Comparison of ENCODE assay signal across 8 cellular contexts in the genomic region with DNA sequence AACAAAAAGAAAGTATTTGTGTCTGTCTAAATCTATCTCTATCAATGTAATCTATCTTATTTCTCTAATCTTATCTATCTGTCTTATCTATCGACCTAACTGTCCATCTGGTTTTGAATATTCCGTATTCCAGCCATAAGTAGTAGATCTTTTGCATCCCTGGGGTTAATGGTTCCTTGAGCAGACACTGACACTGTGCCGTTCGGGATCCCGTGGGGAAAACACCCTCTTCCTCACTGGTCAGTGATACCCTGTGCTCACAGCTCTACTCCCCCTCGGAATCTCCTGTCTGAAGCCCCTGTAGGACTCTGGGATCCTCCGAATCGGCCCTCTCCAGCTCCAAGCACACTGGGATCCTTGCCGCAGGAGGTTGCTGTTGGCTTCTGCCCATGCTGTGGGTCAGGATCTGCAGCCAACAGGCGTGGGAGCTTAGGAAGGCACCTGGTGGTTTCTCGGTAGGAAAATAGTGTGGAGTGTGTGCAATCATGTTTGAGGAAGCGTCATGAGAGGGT. TPM values are rescaled to one million over a fixed set of nuclear protein-coding genes. Genes with fewer than 3 reads are reported as not detected.
DNase-seq lines count a peak whose midpoint lies in the region; ATAC-seq and TF ChIP-seq lines count a peak whose summit lies in the region.
"Had no signal": no experiment of that assay in that cellular context is flagged by ENCODE, and none has a peak within 500 bp of the region (broad histone marks: within the 10 kb centered on the region; RNA-seq: fewer than 3 reads in every experiment).

No MANE protein-coding gene starts in this region.

- WGBS in sigmoid colon, 2 donors = 57 to 67% methylated on average over 12 of the region's 12 CpGs

- no peak for TF ChIP-seq POLR2A in sigmoid colon (IDR thresholded peaks at IDR 0.05)

- DNase-seq in Karpas-422 = peak; percentile 46
- DNase-seq in amniotic epithelial cell (ENCODE audit: low read depth) = peak; percentile 63
- no peak for DNase-seq in right atrium auricular region (ENCODE audit: low spot score)
- DNase-seq in sigmoid colon = no peak
- no peak for DNase-seq in KBM-7
- no peak for DNase-seq in RWPE1 (ENCODE audit: low spot score)

- H4K20me1 ChIP-seq in Karpas-422 (ENCODE audit: insufficient read depth, low read depth, low read length) = no peaks in the 10 kb centered on the region

- peak overlapping the region; percentile 74 for H3K27ac ChIP-seq in Karpas-422 (ENCODE audit: low read length)
- peak overlapping the region; percentile 39 to 61 for H3K27ac ChIP-seq in right atrium auricular region
- H3K27ac ChIP-seq in sigmoid colon = peak overlapping the region in 3 of 4 donors; percentile 65 to 77 (median 76)
- H3K27ac ChIP-seq in RWPE1 = no peak overlapping the region

- peak overlapping the region; percentile 44 for H2AFZ ChIP-seq in Karpas-422 (ENCODE audit: low read length)

- H3K4me2 ChIP-seq in Karpas-422 (ENCODE audit: low read depth, low read length, poor library complexity, severe bottlenecking) = peak overlapping the region; percentile 82

- H3K4me3 ChIP-seq in Karpas-422 (ENCODE audit: low read length) (peak overlapping the region; percentile 67), right atrium auricular region (no peak overlapping the region), sigmoid colon (peak overlapping the region in 1 of 4 donors; percentile 34)

- intact Hi-C loops in sigmoid colon (cut with DNase I) = no loop called here

- TF ChIP-seq EP300 in sigmoid colon (IDR thresholded peaks at IDR 0.05) = no peak

- POLR2A ChIA-PET in RWPE1 (lab: Yijun Ruan, JAX; ENCODE audit: low non-redundant PET) = no interaction called here

- CTCF ChIA-PET in RWPE1 (lab: Yijun Ruan, JAX) = interaction anchor here (0.7 kb wide), 1 partner anchor 457 kb away, joined by 3 read pairs; no protein-coding TSS in a partner anchor

- no peaks in the 10 kb centered on the region for H3K79me2 ChIP-seq in Karpas-422 (ENCODE audit: low read length)

- H3K36me3 ChIP-seq in Karpas-422 (ENCODE audit: insufficient read depth, low read length) = no peaks in the 10 kb centered on the region
- no peaks in the 10 kb centered on the region for H3K36me3 ChIP-seq in right atrium auricular region
- no peaks in the 10 kb centered on the region for H3K36me3 ChIP-seq in sigmoid colon

- H3K9me3 ChIP-seq in Karpas-422 (ENCODE audit: low read length) (no peaks in the 10 kb centered on the region), right atrium auricular region (no peaks in the 10 kb centered on the region), sigmoid colon (no peaks in the 10 kb centered on the region)
- H3K9me3 ChIP-seq: tibial nerve had no signal

- in situ Hi-C loops in KBM-7 (cut with MboI; ENCODE audit: low pct_unique_long_range_greater_than_20kb, low sequenced_read_pairs) = loop anchor here (25.0 kb wide), 2 partner anchors 463 to 1013 kb away; no protein-coding TSS in a partner anchor

- no peak for ATAC-seq in HG02610 (IDR thresholded peaks at IDR 0.05; ENCODE audit: unreplicated experiment)

- H3K4me1 ChIP-seq in Karpas-422 (ENCODE audit: low read length) (peaks cover 35% of the 10 kb centered on the region), right atrium auricular region (peaks cover 0 to 33% of the 10 kb centered on the region in 2 donors), sigmoid colon (peaks cover 0 to 33% (median 30%) of the 10 kb centered on the region in 4 donors)

- H3K9me2 ChIP-seq in Karpas-422 (replicated peaks; ENCODE audit: insufficient read depth, low read length) = no peaks in the 10 kb centered on the region

- TF ChIP-seq CTCF in right atrium auricular region (IDR thresholded peaks at IDR 0.05) (no peak), sigmoid colon (IDR thresholded peaks at IDR 0.05) (no peak), RWPE1 (conservative IDR thresholded peaks at IDR 0.05; ENCODE audit: low read depth) (no peak)

- H3K27me3 ChIP-seq in Karpas-422 (ENCODE audit: low read length) = no peaks in the 10 kb centered on the region
- H3K27me3 ChIP-seq in right atrium auricular region = no peaks in the 10 kb centered on the region
- no peaks in the 10 kb centered on the region for H3K27me3 ChIP-seq in sigmoid colon
- H3K27me3 ChIP-seq: tibial nerve had no signal

- H3K9ac ChIP-seq in Karpas-422 (ENCODE audit: low read length) = peak overlapping the region; percentile 63

RNA-seq across cellular contexts. Expression of a gene that starts 19.0 kb away (rescaled TPM):
- 29.0 and 62.5 TPM in 2 replicates for total RNA-seq in Karpas-422 (2014; rRNA removed; shearing (Covaris generic); ENCODE audit: low replicate concordance)
- 10 to 100 TPM in 1 of 2 donors, 1 to 10 TPM in 1; 6.3 to 11.3 TPM for total RNA-seq in right atrium auricular region
- 10 to 100 TPM in 2 of 4 donors, 1 to 10 TPM in 2; 7.5 to 12.2 (median 10.0) TPM for total RNA-seq in sigmoid colon
- polyA plus RNA-seq in sigmoid colon = 10 to 100 TPM; 13.2 to 26.4 (median 20.8) TPM

RNA-seq across cellular contexts. Expression of a gene that starts 53.7 kb away (rescaled TPM):
- total RNA-seq in Karpas-422 (2014; rRNA removed; shearing (Covaris generic); ENCODE audit: low replicate concordance) = not detected in 2 replicates
- total RNA-seq in right atrium auricular region = 1 to 10 TPM; 1.5 to 3.0 TPM
- total RNA-seq in sigmoid colon = 10 to 100 TPM in 3 of 4 donors, 1 to 10 TPM in 1; 8.4 to 72.3 (median 22.1) TPM
- 1 to 10 TPM in 2 of 3 donors, under 1 TPM in 1; 0.69 to 3.5 (median 1.8) TPM for polyA plus RNA-seq in sigmoid colon

Comparison
In these comparisons a context has a peak if more than half of its experiments do, and no peak if none do; other contexts are left out.
1. DNase-seq: peak in Karpas-422 (single experiment) and amniotic epithelial cell (single experiment); none in right atrium auricular region (single experiment), sigmoid colon (single experiment), KBM-7 (single experiment) and RWPE1 (single experiment).